ENCODE assay signal across 8 cellular contexts in the genomic region with DNA sequence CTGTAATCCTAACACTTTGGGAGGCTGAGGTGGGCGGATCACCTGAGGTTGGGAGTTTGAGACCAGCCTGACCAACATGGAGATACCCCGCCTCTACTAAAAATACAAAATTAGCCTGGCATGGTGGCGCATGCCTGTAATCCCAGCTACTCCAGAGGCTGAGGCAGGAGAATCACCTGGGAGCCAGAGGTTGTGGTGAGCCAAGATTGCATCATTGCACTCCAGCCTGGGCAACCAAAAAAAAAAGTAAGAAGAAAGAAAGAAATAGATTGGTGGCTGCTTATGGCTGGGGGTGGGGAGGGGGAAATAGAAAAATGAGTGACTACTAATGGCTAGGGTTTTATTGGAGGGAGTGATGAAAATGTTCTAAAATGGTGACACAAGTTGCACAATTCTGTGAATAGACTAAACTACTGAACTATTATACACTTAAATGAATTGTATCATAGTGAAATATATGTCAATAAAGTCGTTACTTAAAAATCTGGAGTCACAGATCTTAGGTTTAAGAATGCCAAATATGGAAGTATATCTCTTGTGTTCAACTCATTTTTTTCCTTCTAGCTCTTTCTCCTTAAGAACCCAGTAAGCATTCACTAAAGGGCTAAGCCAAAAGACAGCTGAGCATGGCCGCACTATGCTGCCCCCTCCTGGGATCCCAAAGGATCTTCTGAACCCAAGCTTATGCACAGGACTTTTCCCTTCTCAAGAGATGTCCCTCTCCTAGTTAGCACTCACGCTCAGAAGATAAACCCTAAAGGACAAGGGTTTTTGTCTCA. TPM values are rescaled to one million over a fixed set of nuclear protein-coding genes. Genes with fewer than 3 reads are reported as not detected.
DNase-seq lines count a peak whose midpoint lies in the region; ATAC-seq and TF ChIP-seq lines count a peak whose summit lies in the region.

No MANE protein-coding gene starts in this region.

- H3K36me3 Mint-ChIP-seq in natural killer cell: no peaks in the 10 kb centered on the region

- peaks cover 19 to 23% of the 10 kb centered on the region in 2 donors for H3K4me1 Mint-ChIP-seq in natural killer cell

- no TSS peak for BruUV-seq in PC-3 (replicated peaks; lab: Mats Ljungman, UMichigan)

- 60 to 69% (median 61%) methylated on average over 6 of the region's 6 CpGs for WGBS in heart left ventricle, 4 donors

- H3K9me3 ChIP-seq in PC-3 (ENCODE audit: low read length): no peaks in the 10 kb centered on the region
- no peaks in the 10 kb centered on the region for H3K9me3 ChIP-seq in heart left ventricle

- no peak overlapping the region for H3K4me2 ChIP-seq in PC-3 (ENCODE audit: low read length)

- no peak overlapping the region for H3K27ac Mint-ChIP-seq in natural killer cell

- POLR2A ChIA-PET in PC-3 (lab: Charles Lee; ENCODE audit: unreplicated experiment): no interaction called here

- DNase-seq in COR-L47 (lab: John Stamatoyannopoulos, UW): peak; percentile 50
- peak; percentile 60 for DNase-seq in HuH-7 (ENCODE audit: low spot score)
- peak; percentile 51 for DNase-seq in PC-3
- DNase-seq in activated naive CD4-positive, alpha-beta T cell treated with anti-CD3 and anti-CD28 coated beads, Interleukin-2, amount 50 U/mL, for 16 hours: peak; percentile 28
- DNase-seq in heart left ventricle: peak; percentile 46 to 72 (median 59)
- DNase-seq in retina: peak; percentile 38
- no peak for DNase-seq in natural killer cell

- intact Hi-C loops in PC-3 (cut with micrococcal nuclease) (loop anchor here (10.0 kb wide), 1 partner anchor 702 kb away; no protein-coding TSS in a partner anchor), heart left ventricle (cut with DNase I) (loop anchor here in 7 of 10 donors (2.0 to 10.0 kb wide), 4 partner anchors 339 to 704 kb away; no protein-coding TSS in a partner anchor), natural killer cell (cut with micrococcal nuclease) (no loop called here)

- H3K4me1 ChIP-seq in PC-3 (ENCODE audit: insufficient read depth, low read length) (no peaks in the 10 kb centered on the region), heart left ventricle (peaks cover 0 to 23% (median 9%) of the 10 kb centered on the region in 12 donors)

- ATAC-seq in PC-3: 0 out of 2 replicates have a peak, but pooled peaks have one; percentile 29
- ATAC-seq in heart left ventricle: peak; percentile 37 to 54 (median 46)
- no peak for ATAC-seq in HG02970 (IDR thresholded peaks at IDR 0.05; ENCODE audit: low FRiP score, unreplicated experiment)
- no peak for ATAC-seq in natural killer cell

- H3F3A ChIP-seq in PC-3 (ENCODE audit: low read length, unreplicated experiment): no peaks in the 10 kb centered on the region

- TF ChIP-seq POLR2A in heart left ventricle (IDR thresholded peaks at IDR 0.05): no peak

- no peak overlapping the region for H3K9ac ChIP-seq in PC-3 (ENCODE audit: low read length)

- CTCF ChIA-PET in PC-3 (lab: Charles Lee): interaction anchor here (1.0 to 1.3 kb wide), 3 partner anchors 185 to 191 kb away, joined by 4 to 12 read pairs (median 8); no protein-coding TSS in a partner anchor

- H3K36me3 ChIP-seq in PC-3 (ENCODE audit: low read depth, low read length): no peaks in the 10 kb centered on the region
- H3K36me3 ChIP-seq in heart left ventricle: no peaks in the 10 kb centered on the region

- TF ChIP-seq CTCF in PC-3 (conservative IDR thresholded peaks at IDR 0.05; ENCODE audit: low read depth, low read length): peak; percentile 68
- TF ChIP-seq CTCF in heart left ventricle (IDR thresholded peaks at IDR 0.05): peak; percentile 51 to 80 (median 73)
- TF ChIP-seq CTCF in natural killer cell (IDR thresholded peaks at IDR 0.05): no peak

- no peaks in the 10 kb centered on the region for H4K20me1 ChIP-seq in PC-3 (ENCODE audit: low read length)

- H3K79me2 ChIP-seq in PC-3 (ENCODE audit: low read length): no peaks in the 10 kb centered on the region

- H3K27me3 ChIP-seq in PC-3 (ENCODE audit: low read length) (peaks cover 35% of the 10 kb centered on the region), heart left ventricle (no peaks in the 10 kb centered on the region)

- H3K27ac ChIP-seq in PC-3 (ENCODE audit: low read length): no peak overlapping the region
- no peak overlapping the region for H3K27ac ChIP-seq in heart left ventricle

- no peaks in the 10 kb centered on the region for H3K9me3 Mint-ChIP-seq in natural killer cell

- no peak overlapping the region for H2AFZ ChIP-seq in PC-3 (ENCODE audit: low read length)

- H3K27me3 Mint-ChIP-seq in natural killer cell (ENCODE audit: low read depth in 2 of 2): peaks cover 14 to 38% of the 10 kb centered on the region in 2 donors

- no peaks in the 10 kb centered on the region for H3K9me2 ChIP-seq in PC-3 (replicated peaks; ENCODE audit: low read length)

- H3K4me3 Mint-ChIP-seq in natural killer cell: no peak overlapping the region

- H3K4me3 ChIP-seq in PC-3 (ENCODE audit: low read length): no peak overlapping the region
- H3K4me3 ChIP-seq in heart left ventricle: no peak overlapping the region

RNA-seq across cellular contexts. Expression of gene NPL, which starts 3.2 kb away (rescaled TPM):
- total RNA-seq in PC-3 (2014; rRNA removed): not detected in 2 replicates
- total RNA-seq in heart left ventricle: 10 to 100 TPM in 2 of 9 donors, 1 to 10 TPM in 7; 1.4 to 62.7 (median 3.0) TPM
- polyA plus RNA-seq in heart left ventricle: 1 to 10 TPM; 2.0 to 2.3 TPM
- 10 to 100 TPM in 1 of 3 donors, 1 to 10 TPM in 2; 5.2 to 10.6 (median 6.8) TPM for total RNA-seq in natural killer cell

RNA-seq across cellular contexts. Expression of gene DHX9, which starts 52.7 kb away (rescaled TPM):
- total RNA-seq in PC-3 (2014; rRNA removed) (191 and 195 TPM in 2 replicates), heart left ventricle (10 to 100 TPM; 42.0 to 69.4 (median 60.9) TPM), natural killer cell (100 to 1,000 TPM; 208 to 226 (median 226) TPM)
- 10 to 100 TPM; 22.6 to 82.9 TPM for polyA plus RNA-seq in heart left ventricle

Comparison
In these comparisons a context has a peak if more than half of its experiments do, and no peak if none do; other contexts are left out.
1. ATAC-seq: peak in PC-3 (single experiment) and heart left ventricle (4 of 4); none in HG02970 (single experiment) and natural killer cell (0 of 3).